In the genomic region with DNA sequence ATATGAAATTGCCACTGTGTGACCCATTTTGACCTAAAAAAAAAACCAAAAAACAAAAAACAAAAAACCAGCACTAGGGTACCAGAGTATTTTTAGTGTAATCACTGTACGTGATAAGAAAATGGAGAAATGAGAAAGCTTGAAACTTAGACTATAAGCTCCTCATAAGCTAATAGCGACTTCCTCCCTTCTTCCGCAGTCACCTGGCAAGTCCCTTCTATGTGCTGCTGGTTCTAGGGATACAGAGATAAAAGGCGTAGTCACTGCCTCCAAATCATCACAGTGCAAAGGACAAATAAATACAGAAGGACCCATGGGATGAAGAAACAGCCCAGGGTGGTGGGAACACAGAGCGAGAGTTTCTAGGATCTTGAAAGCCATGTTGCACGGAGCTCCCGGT, we compare ENCODE assay signal across 2 cellular contexts.
TF ChIP-seq lines count a peak whose summit lies in the region.

No MANE protein-coding gene starts in this region.

TF ChIP-seq in GM23338, 12 proteins besides CTCF, POLR2A, EP300 and RAD21 (continues in another document):
- TF ChIP-seq CREB1 (CRISPR knock-in tag; IDR thresholded peaks at IDR 0.05; ENCODE audit: low read depth) (no peak), STAT1 (IDR thresholded peaks at IDR 0.05; ENCODE audit: unreplicated experiment) (no peak), ETS1 (IDR thresholded peaks at IDR 0.05) (no peak), EZH2 (IDR thresholded peaks at IDR 0.05; ENCODE audit: low read depth, unreplicated experiment) (no peak), ZNF114 (CRISPR knock-in tag; IDR thresholded peaks at IDR 0.05) (no peak), REST (IDR thresholded peaks at IDR 0.05; ENCODE audit: unreplicated experiment) (no peak), NANOG (IDR thresholded peaks at IDR 0.05; ENCODE audit: borderline replicate concordance) (no peak), JUNB (IDR thresholded peaks at IDR 0.05; ENCODE audit: unreplicated experiment) (no peak), EZH2phosphoT487 (IDR thresholded peaks at IDR 0.05; ENCODE audit: unreplicated experiment) (no peak)
- TF ChIP-seq, protein P1, sequence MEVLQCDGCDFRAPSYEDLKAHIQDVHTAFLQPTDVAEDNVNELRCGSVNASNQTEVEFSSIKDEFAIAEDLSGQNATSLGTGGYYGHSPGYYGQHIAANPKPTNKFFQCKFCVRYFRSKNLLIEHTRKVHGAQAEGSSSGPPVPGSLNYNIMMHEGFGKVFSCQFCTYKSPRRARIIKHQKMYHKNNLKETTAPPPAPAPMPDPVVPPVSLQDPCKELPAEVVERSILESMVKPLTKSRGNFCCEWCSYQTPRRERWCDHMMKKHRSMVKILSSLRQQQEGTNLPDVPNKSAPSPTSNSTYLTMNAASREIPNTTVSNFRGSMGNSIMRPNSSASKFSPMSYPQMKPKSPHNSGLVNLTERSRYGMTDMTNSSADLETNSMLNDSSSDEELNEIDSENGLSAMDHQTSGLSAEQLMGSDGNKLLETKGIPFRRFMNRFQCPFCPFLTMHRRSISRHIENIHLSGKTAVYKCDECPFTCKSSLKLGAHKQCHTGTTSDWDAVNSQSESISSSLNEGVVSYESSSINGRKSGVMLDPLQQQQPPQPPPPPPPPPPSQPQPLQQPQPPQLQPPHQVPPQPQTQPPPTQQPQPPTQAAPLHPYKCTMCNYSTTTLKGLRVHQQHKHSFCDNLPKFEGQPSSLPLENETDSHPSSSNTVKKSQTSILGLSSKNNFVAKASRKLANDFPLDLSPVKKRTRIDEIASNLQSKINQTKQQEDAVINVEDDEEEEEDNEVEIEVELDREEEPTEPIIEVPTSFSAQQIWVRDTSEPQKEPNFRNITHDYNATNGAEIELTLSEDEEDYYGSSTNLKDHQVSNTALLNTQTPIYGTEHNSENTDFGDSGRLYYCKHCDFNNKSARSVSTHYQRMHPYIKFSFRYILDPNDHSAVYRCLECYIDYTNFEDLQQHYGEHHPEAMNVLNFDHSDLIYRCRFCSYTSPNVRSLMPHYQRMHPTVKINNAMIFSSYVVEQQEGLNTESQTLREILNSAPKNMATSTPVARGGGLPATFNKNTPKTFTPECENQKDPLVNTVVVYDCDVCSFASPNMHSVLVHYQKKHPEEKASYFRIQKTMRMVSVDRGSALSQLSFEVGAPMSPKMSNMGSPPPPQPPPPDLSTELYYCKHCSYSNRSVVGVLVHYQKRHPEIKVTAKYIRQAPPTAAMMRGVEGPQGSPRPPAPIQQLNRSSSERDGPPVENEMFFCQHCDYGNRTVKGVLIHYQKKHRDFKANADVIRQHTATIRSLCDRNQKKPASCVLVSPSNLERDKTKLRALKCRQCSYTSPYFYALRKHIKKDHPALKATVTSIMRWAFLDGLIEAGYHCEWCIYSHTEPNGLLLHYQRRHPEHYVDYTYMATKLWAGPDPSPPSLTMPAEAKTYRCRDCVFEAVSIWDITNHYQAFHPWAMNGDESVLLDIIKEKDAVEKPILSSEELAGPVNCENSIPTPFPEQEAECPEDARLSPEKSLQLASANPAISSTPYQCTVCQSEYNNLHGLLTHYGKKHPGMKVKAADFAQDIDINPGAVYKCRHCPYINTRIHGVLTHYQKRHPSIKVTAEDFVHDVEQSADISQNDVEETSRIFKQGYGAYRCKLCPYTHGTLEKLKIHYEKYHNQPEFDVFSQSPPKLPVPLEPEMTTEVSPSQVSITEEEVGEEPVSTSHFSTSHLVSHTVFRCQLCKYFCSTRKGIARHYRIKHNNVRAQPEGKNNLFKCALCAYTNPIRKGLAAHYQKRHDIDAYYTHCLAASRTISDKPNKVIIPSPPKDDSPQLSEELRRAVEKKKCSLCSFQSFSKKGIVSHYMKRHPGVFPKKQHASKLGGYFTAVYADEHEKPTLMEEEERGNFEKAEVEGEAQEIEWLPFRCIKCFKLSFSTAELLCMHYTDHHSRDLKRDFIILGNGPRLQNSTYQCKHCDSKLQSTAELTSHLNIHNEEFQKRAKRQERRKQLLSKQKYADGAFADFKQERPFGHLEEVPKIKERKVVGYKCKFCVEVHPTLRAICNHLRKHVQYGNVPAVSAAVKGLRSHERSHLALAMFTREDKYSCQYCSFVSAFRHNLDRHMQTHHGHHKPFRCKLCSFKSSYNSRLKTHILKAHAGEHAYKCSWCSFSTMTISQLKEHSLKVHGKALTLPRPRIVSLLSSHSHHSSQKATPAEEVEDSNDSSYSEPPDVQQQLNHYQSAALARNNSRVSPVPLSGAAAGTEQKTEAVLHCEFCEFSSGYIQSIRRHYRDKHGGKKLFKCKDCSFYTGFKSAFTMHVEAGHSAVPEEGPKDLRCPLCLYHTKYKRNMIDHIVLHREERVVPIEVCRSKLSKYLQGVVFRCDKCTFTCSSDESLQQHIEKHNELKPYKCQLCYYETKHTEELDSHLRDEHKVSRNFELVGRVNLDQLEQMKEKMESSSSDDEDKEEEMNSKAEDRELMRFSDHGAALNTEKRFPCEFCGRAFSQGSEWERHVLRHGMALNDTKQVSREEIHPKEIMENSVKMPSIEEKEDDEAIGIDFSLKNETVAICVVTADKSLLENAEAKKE (CRISPR knock-in tag; IDR thresholded peaks at IDR 0.05), result no peak

TF ChIP-seq in H1, 55 proteins besides CTCF, POLR2A, EP300 and RAD21:
- no peak for TF ChIP-seq EZH2 (IDR thresholded peaks at IDR 0.05; ENCODE audit: low read depth, low read length, severe bottlenecking)
